ENCODE assay signal across 4 cellular contexts in the genomic region with DNA sequence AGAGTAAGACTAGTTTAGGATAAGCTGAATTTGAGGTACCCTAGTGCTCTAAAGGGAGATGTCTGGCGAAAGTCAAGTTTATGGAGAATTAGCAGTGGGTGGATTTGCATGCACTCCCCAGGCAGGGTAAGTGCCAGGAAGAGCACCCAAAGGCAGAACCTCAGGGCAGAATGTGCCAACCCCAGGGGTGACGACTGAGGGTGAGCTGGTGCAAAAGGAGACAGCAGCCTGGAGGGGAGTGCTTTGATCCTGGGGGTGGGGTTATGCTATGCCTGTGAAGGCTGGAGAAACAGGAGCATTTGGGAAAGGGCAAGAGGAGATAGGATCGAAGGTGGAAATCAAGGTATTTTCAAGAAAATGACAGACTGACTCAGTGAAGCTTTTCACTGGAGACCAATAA.
"Had no signal": no experiment of that assay in that cellular context is flagged by ENCODE, and none has a peak within 500 bp of the region (broad histone marks: within the 10 kb centered on the region; RNA-seq: fewer than 3 reads in every experiment).

No MANE protein-coding gene starts in this region.

- H3K4me3 ChIP-seq: GM23338 had no signal

- DNase-seq: H9, HCEC 1CT, IMR-90 had no signal
